In genomic region chr21:43782741-43783700, GRCh38 we compare ENCODE assay signal across 1 cellular context.
TF ChIP-seq lines count a peak whose summit lies in the region.

No MANE protein-coding gene starts in this region.

TF ChIP-seq in HepG2, 621 proteins besides CTCF, POLR2A, EP300 and RAD21 (continued from another document and continues in another):
- TF ChIP-seq CEBPZ (IDR thresholded peaks at IDR 0.05; ENCODE audit: low read length) (no peak), CHD2 (IDR thresholded peaks at IDR 0.05; ENCODE audit: low read depth, low read length) (no peak), RNF2 (conservative IDR thresholded peaks at IDR 0.05; ENCODE audit: low read depth) (no peak), ELF3 (CRISPR knock-in tag; IDR thresholded peaks at IDR 0.05) (peak; percentile 75; the same call in 1 of the 2 replicates), SKI (IDR thresholded peaks at IDR 0.05; ENCODE audit: partially characterized antibody) (peak; percentile 70), HMGXB3 (CRISPR knock-in tag; IDR thresholded peaks at IDR 0.05; ENCODE audit: borderline replicate concordance) (peak; percentile 73; the same call in 1 of the 2 replicates), SOX5 (CRISPR knock-in tag; IDR thresholded peaks at IDR 0.05; ENCODE audit: borderline replicate concordance) (peak; percentile 90), HES4 (CRISPR knock-in tag; IDR thresholded peaks at IDR 0.05; ENCODE audit: borderline replicate concordance) (no peak), JDP2 (CRISPR knock-in tag; IDR thresholded peaks at IDR 0.05; ENCODE audit: borderline replicate concordance) (no peak), HCFC1 (IDR thresholded peaks at IDR 0.05; ENCODE audit: low read depth, low read length) (no peak), NR1H2 (CRISPR knock-in tag; IDR thresholded peaks at IDR 0.05; ENCODE audit: borderline replicate concordance, low read depth) (no peak), ZNF530 (CRISPR knock-in tag; IDR thresholded peaks at IDR 0.05; ENCODE audit: low read depth) (no peak), MAZ (IDR thresholded peaks at IDR 0.05; ENCODE audit: borderline replicate concordance, low read depth, low read length) (no peak), MAZ (CRISPR knock-in tag; IDR thresholded peaks at IDR 0.05; ENCODE audit: low read depth) (peak; percentile 70), ZFP82 (CRISPR knock-in tag; IDR thresholded peaks at IDR 0.05; ENCODE audit: borderline replicate concordance) (no peak), GLI4 (CRISPR knock-in tag; IDR thresholded peaks at IDR 0.05; ENCODE audit: borderline replicate concordance) (no peak), ZNF10 (CRISPR knock-in tag; IDR thresholded peaks at IDR 0.05; ENCODE audit: borderline replicate concordance, low read depth) (no peak), SIX4 (CRISPR knock-in tag; IDR thresholded peaks at IDR 0.05) (0 out of 2 replicates have a peak, but pooled peaks have one; percentile 61), POLR2AphosphoS5 (IDR thresholded peaks at IDR 0.05; ENCODE audit: low read depth, low read length) (peak; percentile 72), FOXK2 (IDR thresholded peaks at IDR 0.05) (no peak), SETDB1 (CRISPR knock-in tag; IDR thresholded peaks at IDR 0.05; ENCODE audit: borderline replicate concordance) (no peak), KAT8 (CRISPR knock-in tag; IDR thresholded peaks at IDR 0.05) (peak; percentile 86), MYC (CRISPR knock-in tag; IDR thresholded peaks at IDR 0.05; ENCODE audit: borderline replicate concordance) (peak; percentile 75; the same call in 1 of the 2 replicates), ATF6 (CRISPR knock-in tag; conservative IDR thresholded peaks at IDR 0.05) (no peak), FOXP1 (IDR thresholded peaks at IDR 0.05) (no peak), FOXP1 (CRISPR knock-in tag; IDR thresholded peaks at IDR 0.05) (peak; percentile 68), ZIK1 (CRISPR knock-in tag; IDR thresholded peaks at IDR 0.05; ENCODE audit: borderline replicate concordance, low read depth) (0 out of 2 replicates have a peak, but pooled peaks have one; percentile 58), AHR (CRISPR knock-in tag; IDR thresholded peaks at IDR 0.05) (peak; percentile 81; the same call in 1 of the 2 replicates), SP5 (CRISPR knock-in tag; IDR thresholded peaks at IDR 0.05; ENCODE audit: borderline replicate concordance, low read depth) (peak; percentile 62; the same call in 1 of the 2 replicates), ZEB1 (IDR thresholded peaks at IDR 0.05; ENCODE audit: insufficient replicate concordance, low read depth) (no peak), KLF16 (CRISPR knock-in tag; IDR thresholded peaks at IDR 0.05) (peak in 1 of 2 experiments; percentile 90; a peak in 2 of 4 replicates), ZNF883 (CRISPR knock-in tag; IDR thresholded peaks at IDR 0.05; ENCODE audit: not compliant biosample characterization) (peak; percentile 52), ZSCAN22 (CRISPR knock-in tag; IDR thresholded peaks at IDR 0.05) (no peak), KAT7 (CRISPR knock-in tag; IDR thresholded peaks at IDR 0.05; ENCODE audit: borderline replicate concordance) (no peak), ZFY (CRISPR knock-in tag; IDR thresholded peaks at IDR 0.05) (peak; percentile 65; the same call in 1 of the 2 replicates), RORA (CRISPR knock-in tag; IDR thresholded peaks at IDR 0.05) (no peak), PCBP2 (optimal IDR thresholded peaks at IDR 0.05; ENCODE audit: low read depth, low read length, poor library complexity, severe bottlenecking) (no peak), ZNF20 (CRISPR knock-in tag; IDR thresholded peaks at IDR 0.05) (peak; percentile 88), ZNF17 (CRISPR knock-in tag; IDR thresholded peaks at IDR 0.05) (no peak), ZNF317 (CRISPR knock-in tag; IDR thresholded peaks at IDR 0.05) (peak; percentile 64; the same call in 1 of the 2 replicates), ZBTB7B (CRISPR knock-in tag; IDR thresholded peaks at IDR 0.05) (peak; percentile 91), CEBPG (CRISPR knock-in tag; IDR thresholded peaks at IDR 0.05) (peak; percentile 98), ZNF354B (CRISPR knock-in tag; IDR thresholded peaks at IDR 0.05) (peak; percentile 70; the same call in 1 of the 2 replicates), ZKSCAN8 (CRISPR knock-in tag; IDR thresholded peaks at IDR 0.05; ENCODE audit: borderline replicate concordance) (peak; percentile 54; the same call in 1 of the 2 replicates), RELA (CRISPR knock-in tag; IDR thresholded peaks at IDR 0.05) (no peak), MED8 (CRISPR knock-in tag; IDR thresholded peaks at IDR 0.05; ENCODE audit: insufficient replicate concordance) (peak; percentile 95), TP53 (CRISPR knock-in tag; conservative IDR thresholded peaks at IDR 0.05) (no peak), SMYD3 (CRISPR knock-in tag; IDR thresholded peaks at IDR 0.05) (peak; percentile 90; the same call in 1 of the 2 replicates), ATM (IDR thresholded peaks at IDR 0.05; ENCODE audit: borderline replicate concordance) (no peak), ELF1 (CRISPR knock-in tag; IDR thresholded peaks at IDR 0.05) (peak; percentile 55), ZNF580 (CRISPR knock-in tag; IDR thresholded peaks at IDR 0.05; ENCODE audit: borderline replicate concordance, low read depth) (no peak), GPN1 (CRISPR knock-in tag; IDR thresholded peaks at IDR 0.05; ENCODE audit: borderline replicate concordance) (no peak), ZNF891 (CRISPR knock-in tag; IDR thresholded peaks at IDR 0.05) (peak; percentile 34; the same call in 1 of the 2 replicates), ATF4 (CRISPR knock-in tag; IDR thresholded peaks at IDR 0.05) (peak in 1 of 2 experiments; percentile 77; a peak in 2 of 4 replicates), TSC22D2 (CRISPR knock-in tag; IDR thresholded peaks at IDR 0.05; ENCODE audit: borderline replicate concordance) (0 out of 2 replicates have a peak, but pooled peaks have one; percentile 93), ZNF788 (CRISPR knock-in tag; IDR thresholded peaks at IDR 0.05; ENCODE audit: borderline replicate concordance) (peak; percentile 81; the same call in 1 of the 2 replicates), TMF1 (CRISPR knock-in tag; IDR thresholded peaks at IDR 0.05; ENCODE audit: low read depth) (peak; percentile 87), NFE2L1 (CRISPR knock-in tag; IDR thresholded peaks at IDR 0.05; ENCODE audit: borderline replicate concordance) (no peak), NFKBIZ (CRISPR knock-in tag; IDR thresholded peaks at IDR 0.05) (peak; percentile 96), CAMTA2 (CRISPR knock-in tag; IDR thresholded peaks at IDR 0.05; ENCODE audit: borderline replicate concordance) (no peak), AGO1 (IDR thresholded peaks at IDR 0.05; ENCODE audit: low read depth, low read length, poor library complexity, severe bottlenecking) (no peak)
- TF ChIP-seq, protein P1, sequence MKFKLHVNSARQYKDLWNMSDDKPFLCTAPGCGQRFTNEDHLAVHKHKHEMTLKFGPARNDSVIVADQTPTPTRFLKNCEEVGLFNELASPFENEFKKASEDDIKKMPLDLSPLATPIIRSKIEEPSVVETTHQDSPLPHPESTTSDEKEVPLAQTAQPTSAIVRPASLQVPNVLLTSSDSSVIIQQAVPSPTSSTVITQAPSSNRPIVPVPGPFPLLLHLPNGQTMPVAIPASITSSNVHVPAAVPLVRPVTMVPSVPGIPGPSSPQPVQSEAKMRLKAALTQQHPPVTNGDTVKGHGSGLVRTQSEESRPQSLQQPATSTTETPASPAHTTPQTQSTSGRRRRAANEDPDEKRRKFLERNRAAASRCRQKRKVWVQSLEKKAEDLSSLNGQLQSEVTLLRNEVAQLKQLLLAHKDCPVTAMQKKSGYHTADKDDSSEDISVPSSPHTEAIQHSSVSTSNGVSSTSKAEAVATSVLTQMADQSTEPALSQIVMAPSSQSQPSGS (CRISPR knock-in tag; IDR thresholded peaks at IDR 0.05), result peak; percentile 93
- TF ChIP-seq, protein P2, sequence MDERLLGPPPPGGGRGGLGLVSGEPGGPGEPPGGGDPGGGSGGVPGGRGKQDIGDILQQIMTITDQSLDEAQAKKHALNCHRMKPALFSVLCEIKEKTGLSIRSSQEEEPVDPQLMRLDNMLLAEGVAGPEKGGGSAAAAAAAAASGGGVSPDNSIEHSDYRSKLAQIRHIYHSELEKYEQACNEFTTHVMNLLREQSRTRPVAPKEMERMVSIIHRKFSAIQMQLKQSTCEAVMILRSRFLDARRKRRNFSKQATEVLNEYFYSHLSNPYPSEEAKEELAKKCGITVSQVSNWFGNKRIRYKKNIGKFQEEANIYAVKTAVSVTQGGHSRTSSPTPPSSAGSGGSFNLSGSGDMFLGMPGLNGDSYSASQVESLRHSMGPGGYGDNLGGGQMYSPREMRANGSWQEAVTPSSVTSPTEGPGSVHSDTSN (CRISPR knock-in tag; IDR thresholded peaks at IDR 0.05), result no peak
- TF ChIP-seq, protein P3, sequence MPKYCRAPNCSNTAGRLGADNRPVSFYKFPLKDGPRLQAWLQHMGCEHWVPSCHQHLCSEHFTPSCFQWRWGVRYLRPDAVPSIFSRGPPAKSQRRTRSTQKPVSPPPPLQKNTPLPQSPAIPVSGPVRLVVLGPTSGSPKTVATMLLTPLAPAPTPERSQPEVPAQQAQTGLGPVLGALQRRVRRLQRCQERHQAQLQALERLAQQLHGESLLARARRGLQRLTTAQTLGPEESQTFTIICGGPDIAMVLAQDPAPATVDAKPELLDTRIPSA (CRISPR knock-in tag; IDR thresholded peaks at IDR 0.05; ENCODE audit: borderline replicate concordance), result no peak
